ENCODE assay signal across 11 cellular contexts in the genomic region with DNA sequence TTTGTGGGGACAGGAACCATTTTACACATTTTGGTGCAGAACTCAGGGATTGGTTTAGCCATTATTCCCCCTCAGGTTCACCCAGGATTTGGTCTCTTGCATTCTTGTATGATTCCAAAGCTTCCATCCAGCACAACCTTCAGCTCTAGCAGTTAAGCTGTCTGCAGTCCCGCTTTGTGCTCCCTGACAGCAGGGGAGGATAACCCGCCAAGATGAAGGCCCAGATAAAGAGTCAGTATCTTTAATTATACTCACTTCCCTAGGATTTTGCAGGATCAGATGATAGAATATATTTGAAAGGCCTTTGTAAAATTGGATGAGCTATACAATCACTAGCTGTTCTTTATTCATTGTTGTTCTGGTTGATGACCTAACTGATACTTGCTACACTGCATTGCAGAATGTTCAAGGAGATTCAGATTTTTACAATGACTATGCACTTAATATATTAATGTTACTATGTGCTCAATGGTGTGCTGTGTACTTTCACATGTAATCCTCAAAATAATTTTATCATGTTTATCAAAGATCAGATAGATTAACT. TPM values are rescaled to one million over a fixed set of nuclear protein-coding genes. Genes with fewer than 3 reads are reported as not detected.
DNase-seq lines count a peak whose midpoint lies in the region; ATAC-seq and TF ChIP-seq lines count a peak whose summit lies in the region.
"Had no signal": no experiment of that assay in that cellular context is flagged by ENCODE, and none has a peak within 500 bp of the region (broad histone marks: within the 10 kb centered on the region; RNA-seq: fewer than 3 reads in every experiment).

No MANE protein-coding gene starts in this region.

- H3K9ac ChIP-seq in MM.1S (ENCODE audit: low read length) = no peak overlapping the region

- 87% methylated on average over 2 of the region's 2 CpGs for WGBS in hepatocyte (ENCODE audit: low lambda C conversion rate, missing lambda C conversion rate)
- 91% methylated on average over 2 of the region's 2 CpGs; no CpG with 5 or more reads in 1 of the 2 donors for WGBS in transverse colon (ENCODE audit: low coverage in 1 of 2), 2 donors

- H3K9me2 ChIP-seq in hepatocyte (replicated peaks; ENCODE audit: insufficient read depth) = no peaks in the 10 kb centered on the region
- no peaks in the 10 kb centered on the region for H3K9me2 ChIP-seq in MM.1S (replicated peaks; ENCODE audit: insufficient read depth, low read length)

- H3K4me2 ChIP-seq in hepatocyte (peak overlapping the region; percentile 56), MM.1S (ENCODE audit: low read depth, low read length) (no peak overlapping the region)

- no peak for TF ChIP-seq CTCF in right atrium auricular region (IDR thresholded peaks at IDR 0.05)
- TF ChIP-seq CTCF in hepatocyte (IDR thresholded peaks at IDR 0.05; ENCODE audit: poor library complexity) = no peak
- no peak for TF ChIP-seq CTCF in transverse colon (IDR thresholded peaks at IDR 0.05)
- no peak for TF ChIP-seq CTCF in MM.1S (IDR thresholded peaks at IDR 0.05; ENCODE audit: low read length)

- peak overlapping the region; percentile 29 for H2AFZ ChIP-seq in hepatocyte
- H2AFZ ChIP-seq in MM.1S (ENCODE audit: low read length) = no peak overlapping the region

- no peak for TF ChIP-seq EP300 in transverse colon (IDR thresholded peaks at IDR 0.05; ENCODE audit: low read depth)

- H3K36me3 ChIP-seq in right atrium auricular region (no peaks in the 10 kb centered on the region), hepatocyte (replicated peaks; ENCODE audit: insufficient read depth, low read depth) (no peaks in the 10 kb centered on the region), transverse colon (no peaks in the 10 kb centered on the region), MM.1S (replicated peaks; ENCODE audit: insufficient read depth, low read length) (no peaks in the 10 kb centered on the region)

- peak overlapping the region in 1 of 2 donors; percentile 1 for H3K27ac ChIP-seq in right atrium auricular region
- peak overlapping the region; percentile 96 for H3K27ac ChIP-seq in hepatocyte
- peak overlapping the region; percentile 84 to 86 (median 86) for H3K27ac ChIP-seq in transverse colon
- H3K27ac ChIP-seq in MM.1S (ENCODE audit: low read length) = no peak overlapping the region

- ATAC-seq in Right ventricle myocardium superior (ENCODE audit: poor library complexity) = peak; percentile 12
- ATAC-seq in GM21381 (IDR thresholded peaks at IDR 0.05; ENCODE audit: unreplicated experiment) = no peak
- ATAC-seq in HG03378 (IDR thresholded peaks at IDR 0.05; ENCODE audit: unreplicated experiment) = no peak

- intact Hi-C loops in Right ventricle myocardium superior (cut with DNase I) = no loop called here
- intact Hi-C loops in transverse colon (cut with DNase I; ENCODE audit: low total_unique reads) = loop anchor here (5.0 kb wide), 1 partner anchor 1291 kb away; no protein-coding TSS in a partner anchor

- peaks cover 0 to 24% of the 10 kb centered on the region in 2 donors for H3K4me1 ChIP-seq in right atrium auricular region
- peaks cover 30% of the 10 kb centered on the region for H3K4me1 ChIP-seq in hepatocyte (ENCODE audit: insufficient read depth)
- peaks cover 6 to 36% (median 21%) of the 10 kb centered on the region in 4 donors for H3K4me1 ChIP-seq in transverse colon
- H3K4me1 ChIP-seq in MM.1S (ENCODE audit: low read length) = no peaks in the 10 kb centered on the region

- H3K27me3 ChIP-seq in right atrium auricular region = no peaks in the 10 kb centered on the region
- H3K27me3 ChIP-seq in hepatocyte = no peaks in the 10 kb centered on the region
- H3K27me3 ChIP-seq in transverse colon = no peaks in the 10 kb centered on the region
- no peaks in the 10 kb centered on the region for H3K27me3 ChIP-seq in MM.1S (replicated peaks; ENCODE audit: insufficient read depth, low read length)

- H4K20me1 ChIP-seq in hepatocyte (ENCODE audit: insufficient read depth, poor library complexity, severe bottlenecking) (no peaks in the 10 kb centered on the region), MM.1S (ENCODE audit: insufficient read depth, low read length) (no peaks in the 10 kb centered on the region)

- in situ Hi-C loops in transverse colon (cut with MboI; ENCODE audit: low pct_ligation_motif_present in 1 of 4, low pct_unique_long_range_greater_than_20kb in 1 of 4, low sequenced_read_pairs in 3 of 4) = no loop called here

- H3K9me3 ChIP-seq in right atrium auricular region (no peaks in the 10 kb centered on the region), hepatocyte (ENCODE audit: low read depth) (no peaks in the 10 kb centered on the region), transverse colon (no peaks in the 10 kb centered on the region), MM.1S (replicated peaks; ENCODE audit: insufficient read depth, low read length) (no peaks in the 10 kb centered on the region)

- no peak overlapping the region for H3K4me3 ChIP-seq in right atrium auricular region
- H3K4me3 ChIP-seq in hepatocyte = no peak overlapping the region
- no peak overlapping the region for H3K4me3 ChIP-seq in transverse colon
- H3K4me3 ChIP-seq in MM.1S (ENCODE audit: low read length) = no peak overlapping the region

- H3K79me2 ChIP-seq in hepatocyte (no peaks in the 10 kb centered on the region), MM.1S (ENCODE audit: low read length) (no peaks in the 10 kb centered on the region)

- H3F3A ChIP-seq in MM.1S (ENCODE audit: insufficient read depth, low read length) = no peaks in the 10 kb centered on the region

- no peak for DNase-seq in Right ventricle myocardium superior
- DNase-seq in right atrium auricular region (ENCODE audit: low spot score) = no peak
- peak; percentile 13 for DNase-seq in amniotic epithelial cell (ENCODE audit: low read depth)
- no peak for DNase-seq in hepatocyte (ENCODE audit: low spot score)
- no peak for DNase-seq in transverse colon
- no peak for DNase-seq in MM.1S
- DNase-seq: activated CD4-positive, alpha-beta T cell treated with anti-CD3 and anti-CD28 coated beads, Interleukin-2, amount 50 U/mL, for 48 hours; islet precursor cell; NCI-H1930 had no signal

- no peak for TF ChIP-seq POLR2A in transverse colon (IDR thresholded peaks at IDR 0.05)

RNA-seq across cellular contexts. Expression of a gene that starts 49.8 kb away (rescaled TPM):
- 130 TPM for total RNA-seq in Right ventricle myocardium superior
- 10 to 100 TPM; 69.0 to 88.3 TPM for total RNA-seq in right atrium auricular region
- 55.1 and 58.6 TPM in 2 replicates for total RNA-seq in hepatocyte
- polyA plus RNA-seq in hepatocyte = 35.0 and 43.7 TPM in 2 replicates
- 100 to 1,000 TPM in 2 of 4 donors, 10 to 100 TPM in 2; 21.5 to 177 (median 109) TPM for total RNA-seq in transverse colon
